In the genomic region with DNA sequence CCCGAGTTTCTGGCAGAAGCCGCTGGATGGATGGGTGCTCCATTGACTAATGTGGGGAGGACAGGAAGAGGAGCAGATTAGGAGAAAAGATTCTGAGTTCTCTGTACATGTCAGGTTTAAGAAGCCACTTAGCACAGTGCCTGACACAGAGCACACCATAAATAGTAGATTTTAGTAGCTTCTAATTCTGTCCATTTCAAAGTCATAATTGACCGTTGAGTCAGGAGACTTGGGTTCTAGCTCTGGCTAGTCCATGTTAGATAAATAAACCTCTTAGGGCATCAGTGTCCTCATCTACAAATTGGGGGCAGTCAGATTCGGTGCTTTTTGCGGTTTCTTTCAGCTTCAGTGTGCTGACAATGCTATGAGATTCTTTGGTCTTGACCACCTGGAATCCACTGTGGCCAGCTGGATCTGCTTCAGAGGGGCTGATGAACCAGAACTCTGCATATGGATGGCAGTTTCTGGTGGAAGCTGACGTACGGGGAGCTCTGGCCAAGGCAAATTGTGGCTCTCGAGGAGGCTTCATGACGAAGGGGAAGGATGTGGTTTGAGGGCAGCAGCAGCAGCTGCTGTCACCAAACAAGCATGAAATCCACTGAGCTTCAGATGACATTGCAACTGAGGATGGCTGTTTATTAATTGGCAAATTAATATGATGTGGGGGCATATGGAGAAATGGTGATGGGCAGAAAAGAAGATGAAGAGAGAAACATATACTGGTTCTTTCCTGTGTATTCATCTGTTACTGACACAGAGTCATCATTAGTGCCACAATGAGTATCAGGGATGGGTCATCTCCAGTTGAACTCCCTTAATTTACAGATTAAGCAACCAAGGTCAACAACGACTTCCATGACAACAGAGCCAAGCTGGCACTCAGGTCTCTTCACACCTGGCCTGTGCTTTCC, we compare ENCODE assay signal across 8 cellular contexts.
DNase-seq lines count a peak whose midpoint lies in the region; ATAC-seq and FAIRE-seq lines count a peak whose summit lies in the region.

No MANE protein-coding gene starts in this region.

- no peaks in the 10 kb centered on the region for H3K36me3 Mint-ChIP-seq in stimulated activated effector memory CD8-positive, alpha-beta T cell treated with anti-CD3 and anti-CD28 coated beads, Interleukin-12 subunit alpha, Interleukin-12 subunit beta, amount 100 ng/mL, for 72 hours

- peaks cover 3% of the 10 kb centered on the region for H3K9me3 Mint-ChIP-seq in stimulated activated effector memory CD8-positive, alpha-beta T cell treated with anti-CD3 and anti-CD28 coated beads, Interleukin-12 subunit alpha, Interleukin-12 subunit beta, amount 100 ng/mL, for 72 hours

- peak overlapping the region; percentile 50 for H3K4me3 Mint-ChIP-seq in stimulated activated effector memory CD8-positive, alpha-beta T cell treated with anti-CD3 and anti-CD28 coated beads, Interleukin-12 subunit alpha, Interleukin-12 subunit beta, amount 100 ng/mL, for 72 hours

- DNase-seq in NCI-H510A (lab: John Stamatoyannopoulos, UW) (peak; percentile 63), HTR-8/SVneo (ENCODE audit: insufficient read length, low spot score) (no peak), urothelium cell line (ENCODE audit: low spot score) (no peak)
- DNase-seq in activated CD8-positive, alpha-beta memory T cell treated with anti-CD3 and anti-CD28 coated beads for 48 hours (ENCODE audit: low read depth in 2 of 3, low spot score in 2 of 3) = peak in 2 of 3 experiments; percentile 30 to 38
- peak; percentile 39 to 76 for DNase-seq in stimulated activated effector memory CD8-positive, alpha-beta T cell treated with anti-CD3 and anti-CD28 coated beads, Interleukin-12 subunit alpha, Interleukin-12 subunit beta, amount 100 ng/mL, for 72 hours (ENCODE audit: low spot score in 2 of 2)

- H3K27ac Mint-ChIP-seq in stimulated activated effector memory CD8-positive, alpha-beta T cell treated with anti-CD3 and anti-CD28 coated beads, Interleukin-12 subunit alpha, Interleukin-12 subunit beta, amount 100 ng/mL, for 72 hours = peak overlapping the region; percentile 88

- H3K4me1 Mint-ChIP-seq in stimulated activated effector memory CD8-positive, alpha-beta T cell treated with anti-CD3 and anti-CD28 coated beads, Interleukin-12 subunit alpha, Interleukin-12 subunit beta, amount 100 ng/mL, for 72 hours = peaks cover 48% of the 10 kb centered on the region

- peak; percentile 70 for FAIRE-seq in islet of Langerhans (lab: Jason Lieb, UNC)
- no peak for FAIRE-seq in HTR-8/SVneo (lab: Jason Lieb, UNC)
- FAIRE-seq in urothelium cell line (lab: Jason Lieb, UNC) = no peak

- peak; percentile 87 for ATAC-seq in GM18499 (IDR thresholded peaks at IDR 0.05; ENCODE audit: insufficient read depth, unreplicated experiment)
- ATAC-seq in HG02763 (IDR thresholded peaks at IDR 0.05; ENCODE audit: unreplicated experiment) = peak; percentile 92
- peak; percentile 94 for ATAC-seq in stimulated activated effector memory CD8-positive, alpha-beta T cell treated with anti-CD3 and anti-CD28 coated beads, Interleukin-12 subunit alpha, Interleukin-12 subunit beta, amount 100 ng/mL, for 72 hours

Comparison
In these comparisons a context has a peak if more than half of its experiments do, and no peak if none do; other contexts are left out.
1. DNase-seq: peak in NCI-H510A (single experiment), activated CD8-positive, alpha-beta memory T cell treated with anti-CD3 and anti-CD28 coated beads for 48 hours (2 of 3) and stimulated activated effector memory CD8-positive, alpha-beta T cell treated with anti-CD3 and anti-CD28 coated beads, Interleukin-12 subunit alpha, Interleukin-12 subunit beta, amount 100 ng/mL, for 72 hours (2 of 2); none in HTR-8/SVneo (single experiment) and urothelium cell line (single experiment).
2. Peak in every context shown above with its lines, with median percentiles within 50 percentile points of each other: ATAC-seq.